In the genomic region with DNA sequence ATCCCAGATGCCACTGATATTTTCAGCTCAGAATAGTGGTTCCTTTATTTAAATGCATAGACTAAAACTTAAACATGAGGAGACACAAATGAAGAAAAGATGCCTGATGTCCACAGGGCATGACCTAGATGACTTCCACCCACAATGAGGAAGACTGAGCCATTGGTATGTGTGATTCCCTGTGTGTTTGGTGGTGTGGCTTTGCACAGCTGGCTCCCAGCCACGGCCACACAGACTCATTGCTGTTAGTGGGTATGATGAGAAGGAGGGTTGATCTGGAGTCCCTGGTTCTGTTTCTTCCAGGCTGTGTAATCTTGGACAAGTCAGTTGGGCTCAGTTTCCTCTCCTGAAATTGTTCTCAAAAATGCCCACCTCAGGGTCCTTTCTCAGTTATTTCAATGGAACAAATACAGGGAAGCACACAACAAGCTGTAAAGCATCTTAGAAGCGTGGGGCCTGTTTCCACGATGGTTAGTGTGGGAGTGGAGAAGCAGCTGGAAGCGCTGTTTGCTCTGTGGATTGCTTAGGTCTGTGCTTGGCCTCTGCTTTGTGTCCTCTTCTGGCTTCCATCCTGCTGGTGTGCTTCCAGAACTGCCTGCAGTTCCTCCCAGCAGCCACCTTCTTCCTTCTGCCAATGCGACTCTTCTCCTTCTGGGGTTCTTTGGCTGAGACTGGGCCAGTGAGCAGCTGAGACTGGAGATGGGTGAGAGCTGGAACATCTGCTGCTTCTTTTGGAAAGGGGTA, we compare ENCODE assay signal across 26 cellular contexts.
DNase-seq lines count a peak whose midpoint lies in the region; ATAC-seq and TF ChIP-seq lines count a peak whose summit lies in the region.
"Had no signal": no experiment of that assay in that cellular context is flagged by ENCODE, and none has a peak within 500 bp of the region (broad histone marks: within the 10 kb centered on the region; RNA-seq: fewer than 3 reads in every experiment).

No MANE protein-coding gene starts in this region.

- no peak for TF ChIP-seq POLR2A in gastroesophageal sphincter (IDR thresholded peaks at IDR 0.05)

- no peak for TF ChIP-seq CTCF in gastroesophageal sphincter (IDR thresholded peaks at IDR 0.05)

- H3K27me3 ChIP-seq in gastroesophageal sphincter = no peaks in the 10 kb centered on the region
- H3K27me3 ChIP-seq: Peyer's patch, SJSA1, tibial artery had no signal

- H3K27ac ChIP-seq in gastroesophageal sphincter = no peak overlapping the region
- H3K27ac ChIP-seq: Peyer's patch, SJSA1, tibial artery had no signal

- no peak overlapping the region for H3K27ac Mint-ChIP-seq in activated T-helper 2 cell treated with anti-CD3 and anti-CD28 coated beads, Interferon-gamma antibody, Interleukin-2, Interleukin-4, amounts not matched to agents 10 μg/mL and 5 μg/mL and 100 μg/mL, durations not matched to agents 14 hours and 24 hours and 36 hours
- H3K27ac Mint-ChIP-seq: CD4-positive, CD25-positive, alpha-beta regulatory T cell; T-helper 1 cell treated with Interleukin-12 subunit alpha and Interleukin-12 subunit beta and Interleukin-4 antibody, amounts not matched to agents 30 μg/mL and 1 μg/mL, for 36 hours had no signal

- no peaks in the 10 kb centered on the region for H3K36me3 ChIP-seq in gastroesophageal sphincter
- H3K36me3 ChIP-seq: Peyer's patch, SJSA1, tibial artery had no signal

- H3K27me3 Mint-ChIP-seq in activated T-helper 2 cell treated with anti-CD3 and anti-CD28 coated beads, Interferon-gamma antibody, Interleukin-2, Interleukin-4, amounts not matched to agents 10 μg/mL and 5 μg/mL and 100 μg/mL, durations not matched to agents 14 hours and 24 hours and 36 hours (ENCODE audit: low read depth) = no peaks in the 10 kb centered on the region
- H3K27me3 Mint-ChIP-seq: CD4-positive, CD25-positive, alpha-beta regulatory T cell; IgD-negative memory B cell had no signal

- ATAC-seq in gastroesophageal sphincter = no peak
- ATAC-seq: activated T-cell treated with anti-CD3 and anti-CD28 coated beads, Interleukin-2, amount 50 U/mL, for 4 hours had no signal

- H3K4me3 Mint-ChIP-seq in activated T-helper 2 cell treated with anti-CD3 and anti-CD28 coated beads, Interferon-gamma antibody, Interleukin-2, Interleukin-4, amounts not matched to agents 10 μg/mL and 5 μg/mL and 100 μg/mL, durations not matched to agents 14 hours and 24 hours and 36 hours (ENCODE audit: low read depth) = no peak overlapping the region
- H3K4me3 Mint-ChIP-seq: activated T-cell treated with anti-CD3 and anti-CD28 coated beads, Interleukin-2, amount 50 U/mL, for 4 hours; CD4-positive, CD25-positive, alpha-beta regulatory T cell; IgD-negative memory B cell; T-helper 1 cell treated with Interleukin-12 subunit alpha and Interleukin-12 subunit beta and Interleukin-4 antibody, amounts not matched to agents 30 μg/mL and 1 μg/mL, for 36 hours had no signal

- H3K9me3 Mint-ChIP-seq in activated T-helper 2 cell treated with anti-CD3 and anti-CD28 coated beads, Interferon-gamma antibody, Interleukin-2, Interleukin-4, amounts not matched to agents 10 μg/mL and 5 μg/mL and 100 μg/mL, durations not matched to agents 14 hours and 24 hours and 36 hours = peaks cover 4% of the 10 kb centered on the region

- in situ Hi-C loops in G401 (cut with HindIII; ENCODE audit: low sequenced_read_pairs) = no loop called here

- DNase-seq in AG08395 (ENCODE audit: low spot score) (peak; percentile 58), G401 (ENCODE audit: low spot score) (peak; percentile 75), cerebellum (ENCODE audit: low spot score) (peak; percentile 49), occipital lobe (lab: John Stamatoyannopoulos, UW) (peak; percentile 51), LoVo (ENCODE audit: low spot score) (no peak), NK-92 (lab: John Stamatoyannopoulos, UW; ENCODE audit: unreplicated experiment) (no peak)
- no peak for DNase-seq in activated T-helper 2 cell treated with anti-CD3 and anti-CD28 coated beads, Interferon-gamma antibody, Interleukin-2, Interleukin-4, amounts not matched to agents 10 μg/mL and 5 μg/mL and 100 μg/mL, durations not matched to agents 14 hours and 24 hours and 36 hours (ENCODE audit: low spot score)
- DNase-seq: activated CD4-positive, alpha-beta T cell treated with anti-CD3 and anti-CD28 coated beads for 4 hours; activated naive CD4-positive, alpha-beta T cell treated with Interleukin-2 at 50 U/mL for 16 hours; activated T-cell treated with anti-CD3 and anti-CD28 coated beads, Interleukin-2, amount 50 U/mL, for 4 hours; amniotic stem cell; CD4-positive, CD25-positive, alpha-beta regulatory T cell; kidney glomerular epithelial cell; mammary epithelial cell; NCI-H1417 treated with DMSO at 0.1 percent for 48 hours; NCI-H2081 treated with DMSO at 0.1 percent for 48 hours; NCI-H510A; Peyer's patch; stimulated activated CD4-positive, alpha-beta T cell treated with anti-CD3 and anti-CD28 coated beads, Interleukin-12 subunit alpha, Interleukin-12 subunit beta, amount 100 ng/mL, for 4 hours; stimulated activated CD4-positive, alpha-beta T cell treated with anti-CD3 and anti-CD28 coated beads, Interleukin-4, amount 100 ng/mL, for 4 hours; stimulated activated naive CD4-positive, alpha-beta T cell treated with Interleukin-2 at 50 U/mL for 16 hours; tibial artery had no signal

- no peaks in the 10 kb centered on the region for H3K36me3 Mint-ChIP-seq in activated T-helper 2 cell treated with anti-CD3 and anti-CD28 coated beads, Interferon-gamma antibody, Interleukin-2, Interleukin-4, amounts not matched to agents 10 μg/mL and 5 μg/mL and 100 μg/mL, durations not matched to agents 14 hours and 24 hours and 36 hours (ENCODE audit: low read depth)
- H3K36me3 Mint-ChIP-seq: CD4-positive, CD25-positive, alpha-beta regulatory T cell; IgD-negative memory B cell had no signal

- H3K4me1 Mint-ChIP-seq in activated T-helper 2 cell treated with anti-CD3 and anti-CD28 coated beads, Interferon-gamma antibody, Interleukin-2, Interleukin-4, amounts not matched to agents 10 μg/mL and 5 μg/mL and 100 μg/mL, durations not matched to agents 14 hours and 24 hours and 36 hours (ENCODE audit: low read depth) = no peaks in the 10 kb centered on the region
- H3K4me1 Mint-ChIP-seq: CD4-positive, CD25-positive, alpha-beta regulatory T cell; IgD-negative memory B cell had no signal

- 46 to 65% methylated on average over 2 to 4 of the region's 5 CpGs for WGBS in gastroesophageal sphincter (ENCODE audit: low coverage in 1 of 2), 2 donors

- no peak for TF ChIP-seq EP300 in gastroesophageal sphincter (IDR thresholded peaks at IDR 0.05)

- H3K4me1 ChIP-seq in gastroesophageal sphincter = no peaks in the 10 kb centered on the region
- H3K4me1 ChIP-seq: Peyer's patch, SJSA1, tibial artery had no signal

- intact Hi-C loops in activated T-helper 2 cell treated with anti-CD3 and anti-CD28 coated beads, Interferon-gamma antibody, Interleukin-2, Interleukin-4, amounts not matched to agents 10 μg/mL and 5 μg/mL and 100 μg/mL, durations not matched to agents 14 hours and 24 hours and 36 hours (cut with micrococcal nuclease) = no loop called here

- no peak overlapping the region for H3K4me3 ChIP-seq in gastroesophageal sphincter
- H3K4me3 ChIP-seq: Peyer's patch, SJSA1, tibial artery had no signal

- H3K9me3 ChIP-seq in gastroesophageal sphincter = peaks cover 0 to 6% (median 0%) of the 10 kb centered on the region in 3 donors
- H3K9me3 ChIP-seq: Peyer's patch, SJSA1, tibial artery had no signal

Comparison
In these comparisons a context has a peak if more than half of its experiments do, and no peak if none do; other contexts are left out.
1. DNase-seq: peak in AG08395 (single experiment), G401 (single experiment), cerebellum (single experiment) and occipital lobe (single experiment); none in activated T-helper 2 cell treated with anti-CD3 and anti-CD28 coated beads, Interferon-gamma antibody, Interleukin-2, Interleukin-4, amounts not matched to agents 10 μg/mL and 5 μg/mL and 100 μg/mL, durations not matched to agents 14 hours and 24 hours and 36 hours (single experiment), LoVo (single experiment) and NK-92 (single experiment).